Comparison of ENCODE assay signal across 8 cellular contexts in genomic region chr11:107457558-107458271, GRCh38. TPM values are rescaled to one million over a fixed set of nuclear protein-coding genes. Genes with fewer than 3 reads are reported as not detected.
DNase-seq lines count a peak whose midpoint lies in the region; ATAC-seq, FAIRE-seq and TF ChIP-seq lines count a peak whose summit lies in the region.

TSS of gene CWF19L2 (minus strand) at chr11:107457825. CDS start at chr11:107457816, 9 bp downstream.

- H3K27ac ChIP-seq in upper lobe of right lung: peak within 1 kb of the TSS; percentile 76

- TF ChIP-seq POLR2A in GM12892 (IDR thresholded peaks at IDR 0.05; ENCODE audit: low read depth, low read length): peak; percentile 79

- FAIRE-seq in GM12892 (lab: Jason Lieb, UNC): peak; percentile 98

- H3K36me3 ChIP-seq in upper lobe of right lung: peaks cover 23% of the 10 kb centered on the region

- peak; percentile 97 for ATAC-seq in HG02852 (IDR thresholded peaks at IDR 0.05; ENCODE audit: unreplicated experiment)
- peak; percentile 100 for ATAC-seq in left cardiac atrium
- peak; percentile 100 for ATAC-seq in upper lobe of right lung

- H3K4me3 ChIP-seq in upper lobe of right lung: peak within 1 kb of the TSS; percentile 82

- peaks cover 14% of the 10 kb centered on the region for H3K4me1 ChIP-seq in upper lobe of right lung

- no peaks in the 10 kb centered on the region for H3K27me3 ChIP-seq in upper lobe of right lung

- peak; percentile 53 for DNase-seq in GM12892 (ENCODE audit: insufficient read length)
- DNase-seq in NCI-H146 (lab: John Stamatoyannopoulos, UW): peak; percentile 95
- DNase-seq in T-helper 1 cell: peak; percentile 75 to 96 (median 85)
- peak; percentile 94 for DNase-seq in amniotic epithelial cell (ENCODE audit: low read depth)
- DNase-seq in left cardiac atrium: peak; percentile 94
- DNase-seq in posterior vena cava (ENCODE audit: low spot score): peak; percentile 97
- DNase-seq in upper lobe of right lung: peak; percentile 94

- no peaks in the 10 kb centered on the region for H3K9me3 ChIP-seq in upper lobe of right lung

- intact Hi-C loops in left cardiac atrium (cut with DNase I) (no loop called here), posterior vena cava (cut with DNase I) (no loop called here), upper lobe of right lung (cut with DNase I) (no loop called here)

- TF ChIP-seq CTCF in upper lobe of right lung (IDR thresholded peaks at IDR 0.05): no peak

RNA-seq across cellular contexts. Expression of gene CWF19L2, which starts in this region (rescaled TPM):
- polyA plus RNA-seq in GM12892 (2012; ENCODE audit: missing spikeins): 9.0 TPM
- total RNA-seq in left cardiac atrium: 10 to 100 TPM in 1 of 2 donors, 1 to 10 TPM in 1; 9.7 to 11.6 TPM
- total RNA-seq in posterior vena cava: 10 to 100 TPM; 14.7 to 17.1 TPM
- 17.3 TPM for total RNA-seq in upper lobe of right lung

Comparison
In these comparisons a context has a peak if more than half of its experiments do, and no peak if none do; other contexts are left out.
1. Peak in every context shown above with its lines: DNase-seq, ATAC-seq, H3K4me3 ChIP-seq and H3K27ac ChIP-seq.